11 cellular contexts compared by ENCODE assay signal in the genomic region with DNA sequence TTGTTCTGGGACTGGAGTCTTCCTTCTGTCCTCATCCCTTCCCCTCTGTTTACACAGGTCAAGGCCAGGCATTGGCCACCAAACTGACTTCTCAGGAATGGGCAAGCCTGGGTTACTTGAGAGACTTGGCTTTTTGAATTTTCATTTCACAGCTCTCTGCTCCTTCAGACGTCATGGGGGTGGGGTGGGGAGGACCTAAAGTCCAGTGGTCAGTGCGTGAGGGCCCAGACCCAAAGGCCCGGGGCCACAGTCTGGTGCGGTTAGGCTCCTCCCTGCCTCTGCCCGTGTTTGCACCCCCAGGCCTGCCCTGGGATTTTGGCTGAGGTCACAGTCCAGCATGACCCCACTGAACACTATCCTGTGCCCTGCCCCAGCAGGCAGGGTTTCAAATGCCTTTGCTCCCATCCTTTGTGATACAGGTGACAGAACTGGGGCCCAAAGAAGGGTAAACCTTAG. TPM values are rescaled to one million over a fixed set of nuclear protein-coding genes. Genes with fewer than 3 reads are reported as not detected.
DNase-seq lines count a peak whose midpoint lies in the region; ATAC-seq and TF ChIP-seq lines count a peak whose summit lies in the region.
"Had no signal": no experiment of that assay in that cellular context is flagged by ENCODE, and none has a peak within 500 bp of the region (broad histone marks: within the 10 kb centered on the region; RNA-seq: fewer than 3 reads in every experiment).

No MANE protein-coding gene starts in this region.

- H3K9ac ChIP-seq in mammary epithelial cell (ENCODE audit: insufficient read depth, low read length) = no peak overlapping the region
- H3K9ac ChIP-seq in endodermal cell (ENCODE audit: extremely low read depth, low read length, poor library complexity, severe bottlenecking) = no peak overlapping the region
- no peak overlapping the region for H3K9ac ChIP-seq in neural progenitor cell

- H3K36me3 ChIP-seq in breast epithelium (no peaks in the 10 kb centered on the region), mammary epithelial cell (ENCODE audit: insufficient read depth, low read length) (no peaks in the 10 kb centered on the region), endodermal cell (ENCODE audit: control insufficient read depth, insufficient read depth, low read length) (no peaks in the 10 kb centered on the region), neural progenitor cell (no peaks in the 10 kb centered on the region), vagina (no peaks in the 10 kb centered on the region)

- intact Hi-C loops in breast epithelium (cut with DNase I; ENCODE audit: low total_unique reads) = loop anchor here (10.0 kb wide), 1 partner anchor 51 kb away; no protein-coding TSS in a partner anchor
- intact Hi-C loops in mammary epithelial cell (cut with micrococcal nuclease) = no loop called here
- intact Hi-C loops in vagina (cut with DNase I) = no loop called here

- H3K9me3 ChIP-seq in breast epithelium (no peaks in the 10 kb centered on the region), mammary epithelial cell (replicated peaks; ENCODE audit: insufficient read depth, low read length) (no peaks in the 10 kb centered on the region), endodermal cell (ENCODE audit: control insufficient read depth, low read length) (no peaks in the 10 kb centered on the region), neural progenitor cell (ENCODE audit: low read depth) (no peaks in the 10 kb centered on the region), vagina (no peaks in the 10 kb centered on the region)

- TF ChIP-seq CTCF in breast epithelium (IDR thresholded peaks at IDR 0.05) (no peak), mammary epithelial cell (conservative IDR thresholded peaks at IDR 0.05 in 1 of 2, IDR thresholded peaks at IDR 0.05 in 1 of 2; ENCODE audit: extremely low read depth in 1 of 2, insufficient read depth in 1 of 2, low read depth in 1 of 2, low read length in 2 of 2) (no peak), endodermal cell (conservative IDR thresholded peaks at IDR 0.05) (no peak), neural progenitor cell (IDR thresholded peaks at IDR 0.05) (no peak), vagina (IDR thresholded peaks at IDR 0.05) (no peak)

- in situ Hi-C loops in mammary epithelial cell (cut with MboI; ENCODE audit: low sequenced_read_pairs in 2 of 2) = no loop called here

- H3K4me1 ChIP-seq in breast epithelium (peaks cover 5 to 18% of the 10 kb centered on the region in 2 donors), mammary epithelial cell (ENCODE audit: insufficient read depth, low read length) (peaks cover 5% of the 10 kb centered on the region), endodermal cell (ENCODE audit: control insufficient read depth, insufficient read depth, low read length) (peaks cover 9% of the 10 kb centered on the region), neural progenitor cell (peaks cover 46% of the 10 kb centered on the region), vagina (peaks cover 52% of the 10 kb centered on the region)

- 87% methylated on average over 5 of the region's 5 CpGs for WGBS in mammary epithelial cell (ENCODE audit: low coverage, missing lambda C conversion rate)
- 87 to 93% methylated on average over 3 to 5 of the region's 5 CpGs for WGBS in endodermal cell (ENCODE audit: insufficient coverage in 1 of 2, insufficient read length in 1 of 2), 2 experiments

- H3K4me3 Mint-ChIP-seq in endodermal cell = no peak overlapping the region
- no peak overlapping the region for H3K4me3 Mint-ChIP-seq in neural progenitor cell
- H3K4me3 Mint-ChIP-seq: activated CD4-positive, alpha-beta T cell treated with anti-CD3 and anti-CD28 coated beads, Interleukin-2, amount 10 ng/mL, durations not matched to agents 24 days and 14 days had no signal

- H3K4me2 ChIP-seq in mammary epithelial cell (ENCODE audit: insufficient read depth, low read depth, low read length) (no peak overlapping the region), neural progenitor cell (no peak overlapping the region)

- H3K79me2 ChIP-seq in mammary epithelial cell (ENCODE audit: insufficient read depth, low read length) = peaks cover under 1% of the 10 kb centered on the region
- no peaks in the 10 kb centered on the region for H3K79me2 ChIP-seq in neural progenitor cell (ENCODE audit: low read depth)

- H3K27me3 ChIP-seq in breast epithelium = no peaks in the 10 kb centered on the region
- peaks cover 3% of the 10 kb centered on the region for H3K27me3 ChIP-seq in mammary epithelial cell (ENCODE audit: insufficient read depth, low read length)
- H3K27me3 ChIP-seq in endodermal cell (ENCODE audit: control insufficient read depth, insufficient read depth, low read length, poor library complexity, severe bottlenecking) = peaks cover 15% of the 10 kb centered on the region
- H3K27me3 ChIP-seq in neural progenitor cell = peaks cover 42% of the 10 kb centered on the region
- H3K27me3 ChIP-seq in vagina = no peaks in the 10 kb centered on the region

- ATAC-seq in HG03135 (IDR thresholded peaks at IDR 0.05; ENCODE audit: unreplicated experiment) = no peak
- no peak for ATAC-seq in HG03439 (IDR thresholded peaks at IDR 0.05; ENCODE audit: unreplicated experiment)

- TF ChIP-seq POLR2A in breast epithelium (IDR thresholded peaks at IDR 0.05) = no peak
- TF ChIP-seq POLR2A in vagina (IDR thresholded peaks at IDR 0.05) = no peak

- dilution Hi-C loops in mammary epithelial cell (cut with HindIII; ENCODE audit: low sequenced_read_pairs) = loop anchor here (10.0 kb wide), 2 partner anchors 69 to 71 kb away; no protein-coding TSS in a partner anchor

- H3K27me3 Mint-ChIP-seq in endodermal cell (ENCODE audit: insufficient read depth) = peaks cover 28% of the 10 kb centered on the region
- H3K27me3 Mint-ChIP-seq in neural progenitor cell (ENCODE audit: insufficient read depth, low read depth) = peaks cover 25% of the 10 kb centered on the region

- no peaks in the 10 kb centered on the region for H4K20me1 ChIP-seq in mammary epithelial cell (ENCODE audit: insufficient read depth, low read length)
- H4K20me1 ChIP-seq in neural progenitor cell (ENCODE audit: low read depth) = peaks cover 55% of the 10 kb centered on the region

- H3K9me3 Mint-ChIP-seq in endodermal cell = no peaks in the 10 kb centered on the region
- H3K9me3 Mint-ChIP-seq in neural progenitor cell = no peaks in the 10 kb centered on the region
- H3K9me3 Mint-ChIP-seq: activated CD4-positive, alpha-beta T cell treated with anti-CD3 and anti-CD28 coated beads, Interleukin-2, amount 10 ng/mL, durations not matched to agents 24 days and 14 days had no signal

- DNase-seq in breast epithelium (ENCODE audit: low spot score in 2 of 2) (peak in 1 of 2 donors; percentile 16), mammary epithelial cell (no peak), endodermal cell (peak; percentile 43), neural progenitor cell (ENCODE audit: low spot score) (no peak), vagina (ENCODE audit: extremely low spot score in 2 of 2) (no peak), T1000 (lab: John Stamatoyannopoulos, UW) (no peak)
- DNase-seq: activated CD4-positive, alpha-beta T cell treated with anti-CD3 and anti-CD28 coated beads, Interleukin-2, amount 10 ng/mL, durations not matched to agents 24 days and 14 days; DND-41; SW 1271 had no signal

- H3K36me3 Mint-ChIP-seq in endodermal cell (ENCODE audit: low read depth) = no peaks in the 10 kb centered on the region
- H3K36me3 Mint-ChIP-seq in neural progenitor cell = peaks cover 5% of the 10 kb centered on the region

- CTCF ChIA-PET in mammary epithelial cell (lab: Charles Lee; ENCODE audit: low non-redundant PET) = no interaction called here

- BruUV-seq in mammary epithelial cell (replicated peaks; lab: Mats Ljungman, UMichigan) = no TSS peak

- H3K4me1 Mint-ChIP-seq in endodermal cell (peaks cover 45% of the 10 kb centered on the region), neural progenitor cell (peaks cover 63% of the 10 kb centered on the region)

- peak overlapping the region; percentile 66 to 79 for H3K27ac ChIP-seq in breast epithelium
- H3K27ac ChIP-seq in mammary epithelial cell (ENCODE audit: insufficient read depth, low read depth, low read length) = no peak overlapping the region
- H3K27ac ChIP-seq in endodermal cell (ENCODE audit: low read depth, low read length) = no peak overlapping the region
- H3K27ac ChIP-seq in neural progenitor cell = no peak overlapping the region
- peak overlapping the region; percentile 65 for H3K27ac ChIP-seq in vagina

- H3K27ac Mint-ChIP-seq in endodermal cell (peak overlapping the region; percentile 31), neural progenitor cell (peak overlapping the region; percentile 94)
- H3K27ac Mint-ChIP-seq: activated CD4-positive, alpha-beta T cell treated with anti-CD3 and anti-CD28 coated beads, Interleukin-2, amount 10 ng/mL, durations not matched to agents 24 days and 14 days had no signal

- H3K4me3 ChIP-seq in breast epithelium (no peak overlapping the region), mammary epithelial cell (replicated peaks in 1 of 3; ENCODE audit: insufficient read depth in 1 of 3, low read depth in 2 of 3, low read length in 3 of 3) (no peak overlapping the region), endodermal cell (ENCODE audit: low read length) (no peak overlapping the region), neural progenitor cell (no peak overlapping the region), vagina (no peak overlapping the region)

- H3F3A ChIP-seq in neural progenitor cell (ENCODE audit: low read depth) = peaks cover 27% of the 10 kb centered on the region

- no peak overlapping the region for H2AFZ ChIP-seq in mammary epithelial cell (ENCODE audit: low read depth, low read length)
- no peak overlapping the region for H2AFZ ChIP-seq in neural progenitor cell (replicated peaks)

RNA-seq across cellular contexts. Expression of a gene that starts 4.1 kb away (rescaled TPM):
- total RNA-seq in breast epithelium (10 to 100 TPM; 33.9 to 66.9 (median 38.3) TPM), mammary epithelial cell (10 to 100 TPM; 13.8 to 47.3 TPM), endodermal cell (10 to 100 TPM; 50.5 to 67.9 TPM), neural progenitor cell (ENCODE audit: low replicate concordance) (17.2 and 25.6 TPM in 2 replicates), vagina (51.8 TPM)
- polyA plus RNA-seq in mammary epithelial cell = 16.6 TPM
- polyA minus RNA-seq in mammary epithelial cell = 5.8 TPM
- 107 TPM for polyA plus RNA-seq in endodermal cell (2013, experiment 1 of 2)
- 113 TPM for polyA plus RNA-seq in endodermal cell (2013, experiment 2 of 2)

Comparison
In these comparisons a context has a peak if more than half of its experiments do, and no peak if none do; other contexts are left out.
1. H3K27ac ChIP-seq: peak in breast epithelium (2 of 2) and vagina (single experiment); none in mammary epithelial cell (single experiment), endodermal cell (single experiment) and neural progenitor cell (single experiment).